3 cellular contexts compared by ENCODE assay signal in the genomic region with DNA sequence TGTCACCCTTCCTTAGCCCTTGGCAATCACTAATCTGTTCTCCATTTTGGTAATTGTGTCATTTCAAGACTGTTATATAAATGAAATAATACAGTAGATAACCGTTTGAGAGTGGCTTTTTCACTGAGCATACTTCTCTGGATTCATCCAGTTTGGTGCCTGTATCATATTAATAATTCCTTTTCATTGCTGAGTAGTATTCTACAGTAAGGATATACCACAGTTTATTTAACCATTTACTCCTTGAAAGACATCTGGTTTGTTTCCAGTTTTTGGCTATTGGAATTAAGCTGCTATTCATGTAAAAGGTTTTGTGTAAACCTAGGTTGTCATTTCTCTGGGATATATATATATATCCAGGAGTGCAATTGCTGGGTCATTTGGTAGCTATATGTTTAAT.
A peak's percentile ranks its signal among the peaks of the same experiment; 100 is the strongest.
TF ChIP-seq lines count a peak whose summit lies in the region.

No MANE protein-coding gene starts in this region.

TF ChIP-seq in A549, 52 proteins besides CTCF, POLR2A, EP300 and RAD21 (continues in another document):
- no peak for TF ChIP-seq HMGXB4 (CRISPR knock-in tag; IDR thresholded peaks at IDR 0.05; ENCODE audit: borderline replicate concordance)
- no peak for TF ChIP-seq CBX2 (IDR thresholded peaks at IDR 0.05; ENCODE audit: borderline replicate concordance, low read depth)
- TF ChIP-seq, protein P1, sequence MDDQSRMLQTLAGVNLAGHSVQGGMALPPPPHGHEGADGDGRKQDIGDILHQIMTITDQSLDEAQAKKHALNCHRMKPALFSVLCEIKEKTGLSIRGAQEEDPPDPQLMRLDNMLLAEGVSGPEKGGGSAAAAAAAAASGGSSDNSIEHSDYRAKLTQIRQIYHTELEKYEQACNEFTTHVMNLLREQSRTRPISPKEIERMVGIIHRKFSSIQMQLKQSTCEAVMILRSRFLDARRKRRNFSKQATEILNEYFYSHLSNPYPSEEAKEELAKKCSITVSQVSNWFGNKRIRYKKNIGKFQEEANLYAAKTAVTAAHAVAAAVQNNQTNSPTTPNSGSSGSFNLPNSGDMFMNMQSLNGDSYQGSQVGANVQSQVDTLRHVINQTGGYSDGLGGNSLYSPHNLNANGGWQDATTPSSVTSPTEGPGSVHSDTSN (IDR thresholded peaks at IDR 0.05), result no peak
- TF ChIP-seq CBX8 (IDR thresholded peaks at IDR 0.05), result no peak
- TF ChIP-seq MAX (IDR thresholded peaks at IDR 0.05), result no peak
- no peak for TF ChIP-seq JUN (IDR thresholded peaks at IDR 0.05)
- TF ChIP-seq, protein P2, sequence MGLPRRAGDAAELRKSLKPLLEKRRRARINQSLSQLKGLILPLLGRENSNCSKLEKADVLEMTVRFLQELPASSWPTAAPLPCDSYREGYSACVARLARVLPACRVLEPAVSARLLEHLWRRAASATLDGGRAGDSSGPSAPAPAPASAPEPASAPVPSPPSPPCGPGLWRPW (IDR thresholded peaks at IDR 0.05), result no peak
- no peak for TF ChIP-seq HOXB5 (CRISPR knock-in tag; IDR thresholded peaks at IDR 0.05)
- no peak for TF ChIP-seq GATA3 (IDR thresholded peaks at IDR 0.05; ENCODE audit: borderline replicate concordance)
- no peak for TF ChIP-seq ZSCAN20 (CRISPR knock-in tag; IDR thresholded peaks at IDR 0.05)
- no peak for TF ChIP-seq MAZ (IDR thresholded peaks at IDR 0.05; ENCODE audit: borderline replicate concordance, low read depth, low read length)
- TF ChIP-seq BCL3 (IDR thresholded peaks at IDR 0.05), result no peak
- no peak for TF ChIP-seq KDM1A (IDR thresholded peaks at IDR 0.05; ENCODE audit: low read depth)
- no peak for TF ChIP-seq ATOH8 (CRISPR knock-in tag; IDR thresholded peaks at IDR 0.05; ENCODE audit: low read depth)
- no peak for TF ChIP-seq MYC (IDR thresholded peaks at IDR 0.05; ENCODE audit: borderline replicate concordance, low read length)
- no peak for TF ChIP-seq HEYL (CRISPR knock-in tag; IDR thresholded peaks at IDR 0.05)
- TF ChIP-seq HDAC2 (IDR thresholded peaks at IDR 0.05), result no peak

TF ChIP-seq in HCT116, 20 proteins besides CTCF, POLR2A, EP300 and RAD21:
- TF ChIP-seq YY1 (IDR thresholded peaks at IDR 0.05; ENCODE audit: extremely low read depth, insufficient replicate concordance, low read depth, low read length) (no peak), TCF7L2 (IDR thresholded peaks at IDR 0.05; ENCODE audit: borderline replicate concordance, extremely low read depth, insufficient read depth, insufficient read length) (no peak), CEBPB (IDR thresholded peaks at IDR 0.05; ENCODE audit: low read depth) (no peak), SIN3A (IDR thresholded peaks at IDR 0.05; ENCODE audit: low read depth) (no peak), FOSL1 (IDR thresholded peaks at IDR 0.05; ENCODE audit: low read depth) (no peak), SRF (IDR thresholded peaks at IDR 0.05; ENCODE audit: low read depth) (no peak), EGR1 (IDR thresholded peaks at IDR 0.05; ENCODE audit: low read depth) (no peak), CBX3 (IDR thresholded peaks at IDR 0.05; ENCODE audit: low read depth) (no peak), ATF3 (IDR thresholded peaks at IDR 0.05) (no peak), POLR2AphosphoS5 (IDR thresholded peaks at IDR 0.05; ENCODE audit: low read depth, low read length) (no peak), ZFX (IDR thresholded peaks at IDR 0.05) (no peak), MAX (IDR thresholded peaks at IDR 0.05) (no peak), REST (IDR thresholded peaks at IDR 0.05; ENCODE audit: low read depth) (no peak), ELF1 (IDR thresholded peaks at IDR 0.05; ENCODE audit: borderline replicate concordance, low read depth) (no peak), SP1 (IDR thresholded peaks at IDR 0.05; ENCODE audit: low read depth) (no peak), JUND (IDR thresholded peaks at IDR 0.05) (no peak), EZH2 (IDR thresholded peaks at IDR 0.05) (no peak), ZNF274 (IDR thresholded peaks at IDR 0.05; ENCODE audit: low read depth, low read length) (no peak)
TF ChIP-seq in HCT116: peak in this region for 0.

TF ChIP-seq in K562, 482 proteins besides CTCF, POLR2A, EP300 and RAD21:
- TF ChIP-seq RBM25 (IDR thresholded peaks at IDR 0.05; ENCODE audit: low read depth, low read length, severe bottlenecking) (peak; percentile 82), PHF21A (IDR thresholded peaks at IDR 0.05; ENCODE audit: borderline replicate concordance, low read depth) (no peak), ZNF146 (CRISPR knock-in tag; IDR thresholded peaks at IDR 0.05; ENCODE audit: unreplicated experiment) (peak; percentile 46), NFIX (CRISPR knock-in tag; IDR thresholded peaks at IDR 0.05; ENCODE audit: low read depth) (no peak), CAMTA2 (CRISPR knock-in tag; conservative IDR thresholded peaks at IDR 0.05) (no peak), HEY1 (CRISPR knock-in tag; IDR thresholded peaks at IDR 0.05; ENCODE audit: borderline replicate concordance) (no peak)
